8 cellular contexts compared by ENCODE assay signal in the genomic region with DNA sequence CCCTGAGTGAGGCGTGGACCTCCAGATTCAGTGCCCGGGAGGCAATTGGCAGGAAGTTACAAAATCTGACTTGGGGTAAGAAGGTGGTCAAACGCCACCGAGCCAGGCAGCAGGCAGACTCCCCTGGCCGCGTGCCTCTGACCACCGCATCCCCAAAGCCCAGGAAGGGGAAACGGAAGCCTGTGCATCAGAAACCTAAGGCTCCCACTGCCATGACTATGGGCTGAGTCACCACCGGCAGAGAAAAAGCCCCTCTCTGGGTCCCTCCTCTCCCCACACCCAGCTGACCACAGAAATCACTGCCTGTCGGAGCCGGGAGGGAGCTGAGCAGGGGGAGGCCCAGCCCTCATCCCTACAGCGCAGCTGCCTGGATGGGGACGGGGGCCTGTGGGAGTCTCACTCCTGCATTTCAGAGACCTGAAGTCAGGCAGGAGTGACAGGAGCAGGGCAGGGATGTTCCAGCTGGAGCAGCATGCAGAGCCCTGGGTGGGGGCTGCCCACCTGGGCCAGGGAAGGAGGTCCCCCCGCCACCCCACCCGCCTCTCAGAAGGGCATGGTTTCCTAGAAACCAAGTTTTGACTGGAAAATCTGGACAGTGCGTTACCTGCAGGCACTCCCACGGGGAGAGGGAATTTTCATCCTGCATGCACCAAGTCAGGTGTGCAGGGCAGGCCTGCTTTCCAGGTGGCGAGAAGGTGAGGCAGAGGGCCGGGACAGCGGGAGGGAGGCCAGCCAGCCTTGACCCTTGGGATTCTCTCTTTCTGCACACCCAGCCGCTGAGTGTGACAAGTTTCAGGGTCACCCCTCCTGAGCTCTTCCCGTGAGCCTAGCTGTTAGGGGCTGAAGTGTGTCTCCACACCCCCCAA.
DNase-seq lines count a peak whose midpoint lies in the region; ATAC-seq, FAIRE-seq and TF ChIP-seq lines count a peak whose summit lies in the region.

No MANE protein-coding gene starts in this region.

- BruUV-seq in A673 (replicated peaks; lab: Mats Ljungman, UMichigan), result no TSS peak

- peak overlapping the region; percentile 31 to 85 for H3K27ac ChIP-seq in right atrium auricular region
- no peak overlapping the region for H3K27ac ChIP-seq in A673 (ENCODE audit: low read depth, low read length, poor library complexity, severe bottlenecking)

- CTCF ChIA-PET in A673 (lab: Charles Lee), result no interaction called here

- H3K4me3 Mint-ChIP-seq in activated T-helper 17 cell treated with anti-CD3 and anti-CD28 coated beads, Interleukin-2, amount 50 U/mL, for 72 hours, result peak overlapping the region; percentile 19

- POLR2A ChIA-PET in A673 (lab: Charles Lee; ENCODE audit: low non-redundant PET), result no interaction called here

- intact Hi-C loops in A673 (cut with micrococcal nuclease; ENCODE audit: unreplicated experiment), result no loop called here

- H3K9me3 Mint-ChIP-seq in activated T-helper 17 cell treated with anti-CD3 and anti-CD28 coated beads, Interleukin-2, amount 50 U/mL, for 72 hours, result no peaks in the 10 kb centered on the region

- H3K4me3 ChIP-seq in AG09309 (ENCODE audit: control insufficient read depth, low read depth, low read length), result no peak overlapping the region
- H3K4me3 ChIP-seq in right atrium auricular region, result no peak overlapping the region
- H3K4me3 ChIP-seq in A673 (ENCODE audit: low read depth, low read length, poor library complexity, severe bottlenecking), result no peak overlapping the region

- peaks cover 75% of the 10 kb centered on the region for H3K36me3 Mint-ChIP-seq in activated T-helper 17 cell treated with anti-CD3 and anti-CD28 coated beads, Interleukin-2, amount 50 U/mL, for 72 hours (ENCODE audit: low read depth)

- TF ChIP-seq CTCF in AG09309 (IDR thresholded peaks at IDR 0.05; ENCODE audit: control insufficient read depth, insufficient read depth, low read depth, low read length, missing control alignments) (no peak), right atrium auricular region (IDR thresholded peaks at IDR 0.05) (no peak), A673 (conservative IDR thresholded peaks at IDR 0.05; ENCODE audit: low read depth, low read length) (no peak)

- ATAC-seq in activated T-helper 17 cell treated with anti-CD3 and anti-CD28 coated beads, Interleukin-2, amount 50 U/mL, for 72 hours (replicated peaks), result peak; percentile 97
- ATAC-seq in GM19452 (IDR thresholded peaks at IDR 0.05; ENCODE audit: unreplicated experiment), result no peak

- H3K36me3 ChIP-seq in right atrium auricular region, result peaks cover 52% of the 10 kb centered on the region
- H3K36me3 ChIP-seq in A673 (ENCODE audit: insufficient read depth, low read length, poor library complexity, severe bottlenecking), result peaks cover 24% of the 10 kb centered on the region

- DNase-seq in AG09309 (ENCODE audit: low read depth) (peak; percentile 86), HTR-8/SVneo (ENCODE audit: insufficient read length, low spot score) (peak; percentile 90), right atrium auricular region (ENCODE audit: low spot score) (no peak), A673 (ENCODE audit: low spot score) (no peak), SK-N-DZ (ENCODE audit: low spot score) (no peak)
- DNase-seq in stimulated activated CD8-positive, alpha-beta memory T cell treated with anti-CD3 and anti-CD28 coated beads, Interleukin-12 subunit alpha, Interleukin-12 subunit beta, amount 100 ng/mL, for 4 hours (ENCODE audit: low read depth), result peak; percentile 16

- no peaks in the 10 kb centered on the region for H3K27me3 ChIP-seq in right atrium auricular region
- no peaks in the 10 kb centered on the region for H3K27me3 ChIP-seq in A673 (replicated peaks; ENCODE audit: insufficient read depth, low read depth, low read length, poor library complexity)

- H3K4me1 ChIP-seq in right atrium auricular region, result peaks cover 0 to 36% of the 10 kb centered on the region in 2 donors
- no peaks in the 10 kb centered on the region for H3K4me1 ChIP-seq in A673 (ENCODE audit: insufficient read depth, low read length, poor library complexity, severe bottlenecking)

- no peaks in the 10 kb centered on the region for H3K4me1 Mint-ChIP-seq in activated T-helper 17 cell treated with anti-CD3 and anti-CD28 coated beads, Interleukin-2, amount 50 U/mL, for 72 hours

- peak; percentile 62 for FAIRE-seq in HTR-8/SVneo (lab: Jason Lieb, UNC)

- no peak overlapping the region for H3K27ac Mint-ChIP-seq in activated T-helper 17 cell treated with anti-CD3 and anti-CD28 coated beads, Interleukin-2, amount 50 U/mL, for 72 hours

- H3K27me3 Mint-ChIP-seq in activated T-helper 17 cell treated with anti-CD3 and anti-CD28 coated beads, Interleukin-2, amount 50 U/mL, for 72 hours, result no peaks in the 10 kb centered on the region

- H3K9me3 ChIP-seq in right atrium auricular region (peaks cover 0 to 6% of the 10 kb centered on the region in 2 donors), A673 (ENCODE audit: low read depth, low read length, poor library complexity, severe bottlenecking) (peaks cover 6% of the 10 kb centered on the region)

Comparison
In these comparisons a context has a peak if more than half of its experiments do, and no peak if none do; other contexts are left out.
1. DNase-seq: peak in AG09309 (single experiment), HTR-8/SVneo (single experiment) and stimulated activated CD8-positive, alpha-beta memory T cell treated with anti-CD3 and anti-CD28 coated beads, Interleukin-12 subunit alpha, Interleukin-12 subunit beta, amount 100 ng/mL, for 4 hours (single experiment); none in right atrium auricular region (single experiment), A673 (single experiment) and SK-N-DZ (single experiment).